ENCODE assay signal across 22 cellular contexts in the genomic region with DNA sequence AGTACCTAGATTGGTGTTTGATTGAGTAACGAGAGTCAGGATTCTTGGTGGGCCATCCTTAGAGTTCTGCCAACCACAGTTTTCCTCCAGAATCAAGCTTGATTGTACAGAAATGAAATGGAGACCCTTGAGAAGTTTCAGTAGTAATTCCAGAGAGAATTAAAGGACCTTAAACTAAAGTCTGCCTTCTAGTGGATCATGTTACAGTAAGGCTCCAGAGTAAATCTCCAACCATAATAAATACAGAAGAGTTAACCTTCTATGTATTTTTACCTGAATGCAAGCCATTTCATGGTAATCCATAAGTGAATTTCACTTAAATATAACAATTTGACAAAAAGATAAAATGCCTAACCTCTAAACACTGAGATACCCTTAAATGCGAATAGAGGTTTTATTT.
"Had no signal": no experiment of that assay in that cellular context is flagged by ENCODE, and none has a peak within 500 bp of the region (broad histone marks: within the 10 kb centered on the region; RNA-seq: fewer than 3 reads in every experiment).

No MANE protein-coding gene starts in this region.

- H3K36me3 ChIP-seq: breast epithelium, gastrocnemius medialis, left lung, ovary, sigmoid colon, tibial artery, uterus had no signal

- H3K27me3 Mint-ChIP-seq: activated naive CD4-positive, alpha-beta T cell treated with anti-CD3 and anti-CD28 coated beads, Interleukin-2, amount 10 ng/mL, durations not matched to agents 7 days and 5 days; naive B cell had no signal

- H3K36me3 Mint-ChIP-seq: activated naive CD4-positive, alpha-beta T cell treated with anti-CD3 and anti-CD28 coated beads, Interleukin-2, amount 10 ng/mL, durations not matched to agents 7 days and 5 days; naive B cell had no signal

- FAIRE-seq: kidney had no signal

- H3K4me1 ChIP-seq: breast epithelium, gastrocnemius medialis, left lung, tibial artery, uterus had no signal

- H3K27ac Mint-ChIP-seq: activated naive CD4-positive, alpha-beta T cell treated with anti-CD3 and anti-CD28 coated beads, Interleukin-2, amount 10 ng/mL, durations not matched to agents 7 days and 5 days; activated naive CD8-positive, alpha-beta T cell treated with anti-CD3 and anti-CD28 coated beads, Interleukin-2, amount 50 U/mL, for 24 hours; naive B cell had no signal

- H3K9me3 ChIP-seq: breast epithelium, gastrocnemius medialis, left lung, mucosa of descending colon, ovary, sigmoid colon, tibial artery, uterus had no signal

- DNase-seq: activated CD4-positive, alpha-beta T cell treated with anti-CD3 and anti-CD28 coated beads, Interleukin-2, amount 50 U/mL, for 1 hour; activated CD4-positive, CD25-positive, alpha-beta regulatory T cell treated with anti-CD3 and anti-CD28 coated beads, Interleukin-2, amount 50 U/mL, for 72 hours; activated CD8-positive, alpha-beta memory T cell treated with anti-CD3 and anti-CD28 coated beads, Interleukin-2, amount 50 U/mL, for 4 hours; activated naive CD4-positive, alpha-beta T cell treated with anti-CD3 and anti-CD28 coated beads, Interleukin-2, amount 10 ng/mL, durations not matched to agents 7 days and 5 days; activated naive CD8-positive, alpha-beta T cell treated with anti-CD3 and anti-CD28 coated beads, Interleukin-2, amount 50 U/mL, for 24 hours; activated T-cell treated with anti-CD3 and anti-CD28 coated beads, Interleukin-2, amount 50 U/mL, for 4 hours; aorta; effector CD4-positive, alpha-beta T cell; gastrocnemius medialis; left lung; naive B cell; stimulated activated naive CD8-positive, alpha-beta T cell treated with anti-CD3 and anti-CD28 coated beads, Interleukin-15, Interleukin-2, amounts not matched to agents 100 U/mL and 50 U/mL, for 24 hours; substantia nigra; T1000; tibial artery had no signal

- H3K27ac ChIP-seq: breast epithelium, gastrocnemius medialis, left lung, ovary, sigmoid colon, tibial artery had no signal

- H3K9me3 Mint-ChIP-seq: activated naive CD8-positive, alpha-beta T cell treated with anti-CD3 and anti-CD28 coated beads, Interleukin-2, amount 50 U/mL, for 24 hours; activated T-cell treated with anti-CD3 and anti-CD28 coated beads, Interleukin-2, amount 50 U/mL, for 4 hours had no signal

- H3K4me3 ChIP-seq: breast epithelium, gastrocnemius medialis, left lung, mucosa of descending colon, ovary, sigmoid colon, tibial artery, uterus had no signal

- H3K27me3 ChIP-seq: breast epithelium, gastrocnemius medialis, left lung, ovary, sigmoid colon, tibial artery, uterus had no signal

- ATAC-seq: activated naive CD8-positive, alpha-beta T cell treated with anti-CD3 and anti-CD28 coated beads, Interleukin-2, amount 50 U/mL, for 24 hours; activated T-cell treated with anti-CD3 and anti-CD28 coated beads, Interleukin-2, amount 50 U/mL, for 4 hours; esophagus mucosa; gastrocnemius medialis; mucosa of descending colon; stimulated activated naive CD8-positive, alpha-beta T cell treated with anti-CD3 and anti-CD28 coated beads, Interleukin-15, Interleukin-2, amounts not matched to agents 100 U/mL and 50 U/mL, for 24 hours had no signal

- H3K4me3 Mint-ChIP-seq: activated naive CD4-positive, alpha-beta T cell treated with anti-CD3 and anti-CD28 coated beads, Interleukin-2, amount 10 ng/mL, durations not matched to agents 7 days and 5 days; activated naive CD8-positive, alpha-beta T cell treated with anti-CD3 and anti-CD28 coated beads, Interleukin-2, amount 50 U/mL, for 24 hours; activated T-cell treated with anti-CD3 and anti-CD28 coated beads, Interleukin-2, amount 50 U/mL, for 4 hours; naive B cell had no signal

- H3K4me1 Mint-ChIP-seq: activated naive CD4-positive, alpha-beta T cell treated with anti-CD3 and anti-CD28 coated beads, Interleukin-2, amount 10 ng/mL, durations not matched to agents 7 days and 5 days; activated naive CD8-positive, alpha-beta T cell treated with anti-CD3 and anti-CD28 coated beads, Interleukin-2, amount 50 U/mL, for 24 hours; naive B cell had no signal
